ENCODE assay signal across 9 cellular contexts in genomic region chr10:60236869-60237524, GRCh38.
DNase-seq lines count a peak whose midpoint lies in the region; ATAC-seq lines count a peak whose summit lies in the region.
"Had no signal": no experiment of that assay in that cellular context is flagged by ENCODE, and none has a peak within 500 bp of the region (broad histone marks: within the 10 kb centered on the region; RNA-seq: fewer than 3 reads in every experiment).

No MANE protein-coding gene starts in this region.

- ATAC-seq in GM21825 (IDR thresholded peaks at IDR 0.05; ENCODE audit: unreplicated experiment) (peak; percentile 95), memory B cell (ENCODE audit: low read depth) (peak; percentile 86)

- no peak overlapping the region for H2AK5ac ChIP-seq in mesendoderm (ENCODE audit: low read length)

- H3K4me1 Mint-ChIP-seq in memory B cell: peaks cover 44% of the 10 kb centered on the region

- peaks cover 8% of the 10 kb centered on the region for H3K36me3 Mint-ChIP-seq in memory B cell

- H4K5ac ChIP-seq in mesendoderm (ENCODE audit: low read length): no peak overlapping the region

- H3K4me3 Mint-ChIP-seq in memory B cell: peak overlapping the region; percentile 72

- no peak overlapping the region for H2BK5ac ChIP-seq in mesendoderm (ENCODE audit: low read length)

- H4K8ac ChIP-seq in mesendoderm (ENCODE audit: low read depth, low read length): no peak overlapping the region

- no peak overlapping the region for H3K4ac ChIP-seq in mesendoderm (ENCODE audit: low read depth, low read length)

- no peak overlapping the region for H3K4me3 ChIP-seq in mesendoderm (ENCODE audit: low read length)

- H3K18ac ChIP-seq in mesendoderm (ENCODE audit: low read length): no peak overlapping the region

- no peaks in the 10 kb centered on the region for H3K79me2 ChIP-seq in mesendoderm (ENCODE audit: control insufficient read depth, insufficient read depth, low read length)

- DNase-seq in DMS 273 (lab: John Stamatoyannopoulos, UW; ENCODE audit: unreplicated experiment): peak; percentile 3
- DNase-seq in DMS 273 treated with DMSO at 0.1 percent for 48 hours (lab: John Stamatoyannopoulos, UW): no peak
- DNase-seq in M059J (ENCODE audit: low read depth): peak; percentile 68
- peak; percentile 15 for DNase-seq in astrocyte of the hippocampus (ENCODE audit: low read depth, low spot score)
- DNase-seq in memory B cell (ENCODE audit: low spot score in 2 of 2): peak; percentile 57 to 68
- no peak for DNase-seq in mesendoderm
- no peak for DNase-seq in NCI-H526 treated with DMSO at 0.1 percent for 48 hours (lab: John Stamatoyannopoulos, UW)

- H3K27ac Mint-ChIP-seq in memory B cell: peak overlapping the region; percentile 90

- H2BK120ac ChIP-seq in mesendoderm (ENCODE audit: low read depth, low read length): no peak overlapping the region

- H3K27me3 Mint-ChIP-seq in memory B cell: no peaks in the 10 kb centered on the region

- H3K9ac ChIP-seq in mesendoderm (ENCODE audit: low read length): no peak overlapping the region

- no peak overlapping the region for H2BK15ac ChIP-seq in mesendoderm (replicated peaks; ENCODE audit: low read depth)

- no CpG with 5 or more reads among the region's 9 CpGs for WGBS in mesendoderm (ENCODE audit: extremely low coverage, insufficient coverage, low lambda C conversion rate)

- H3K27ac ChIP-seq in mesendoderm (ENCODE audit: low read depth, low read length): no peak overlapping the region
- H3K27ac ChIP-seq: 22Rv1 had no signal

- H3K36me3 ChIP-seq in mesendoderm (ENCODE audit: control insufficient read depth, insufficient read depth, low read length): no peaks in the 10 kb centered on the region

- no peak overlapping the region for H3K56ac ChIP-seq in mesendoderm (ENCODE audit: low read length)

- no peaks in the 10 kb centered on the region for H3K4me1 ChIP-seq in mesendoderm (ENCODE audit: control insufficient read depth, low read depth, low read length)

- no peaks in the 10 kb centered on the region for H3K27me3 ChIP-seq in mesendoderm (ENCODE audit: insufficient read depth, low read length, poor library complexity)

- H3K79me1 ChIP-seq in mesendoderm (ENCODE audit: low read length): no peaks in the 10 kb centered on the region

- no peak overlapping the region for H3K4me2 ChIP-seq in mesendoderm (ENCODE audit: low read length)

- no peak overlapping the region for H3K23ac ChIP-seq in mesendoderm (ENCODE audit: low read length)

- H3K9me3 Mint-ChIP-seq in memory B cell: peaks cover 2% of the 10 kb centered on the region

Comparison
In these comparisons a context has a peak if more than half of its experiments do, and no peak if none do; other contexts are left out.
1. DNase-seq: peak in DMS 273 (single experiment), M059J (single experiment), astrocyte of the hippocampus (single experiment) and memory B cell (2 of 2); none in DMS 273 treated with DMSO at 0.1 percent for 48 hours (single experiment), mesendoderm (single experiment) and NCI-H526 treated with DMSO at 0.1 percent for 48 hours (single experiment).